In the genomic region with DNA sequence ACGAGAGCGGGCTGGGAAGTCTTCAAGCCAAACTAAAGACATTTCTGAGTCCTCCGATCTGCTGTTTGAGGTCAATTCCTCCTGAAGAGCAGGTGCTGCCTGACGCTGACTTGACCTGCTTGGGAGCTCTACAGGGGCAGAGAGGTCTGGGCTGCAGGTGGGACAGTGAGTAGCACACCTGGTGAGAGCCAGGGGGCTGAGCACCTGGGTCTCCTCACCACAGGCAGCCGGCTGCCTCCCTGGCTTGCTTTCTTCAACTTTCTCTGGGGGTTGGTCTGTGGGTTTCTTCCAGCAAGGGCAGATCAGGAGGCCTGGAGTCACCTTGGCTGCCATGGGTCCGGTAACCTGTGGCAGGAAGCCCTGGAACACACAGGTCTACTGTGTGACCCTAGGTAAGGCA, we compare ENCODE assay signal across 20 cellular contexts.
"Had no signal": no experiment of that assay in that cellular context is flagged by ENCODE, and none has a peak within 500 bp of the region (broad histone marks: within the 10 kb centered on the region; RNA-seq: fewer than 3 reads in every experiment).

No MANE protein-coding gene starts in this region.

- H3K9me3 Mint-ChIP-seq: activated naive CD8-positive, alpha-beta T cell treated with anti-CD3 and anti-CD28 coated beads, Interleukin-2, amount 10 ng/mL, durations not matched to agents 7 days and 5 days; nephron; stimulated activated naive CD8-positive, alpha-beta T cell treated with anti-CD3 and anti-CD28 coated beads, Interleukin-15, Interleukin-2, amounts not matched to agents 100 ng/mL and 50 ng/mL, for 24 hours; T-helper 2 cell treated with Interferon-gamma antibody and Interleukin-4, amounts not matched to agents 5 μg/mL and 100 μg/mL, for 36 hours had no signal

- ATAC-seq: left cardiac atrium, pancreas, psoas muscle, SK-N-SH treated with all-trans-retinoic acid at 6 μM for 48 hours had no signal

- H3K4me1 Mint-ChIP-seq: activated naive CD8-positive, alpha-beta T cell treated with anti-CD3 and anti-CD28 coated beads, Interleukin-2, amount 10 ng/mL, durations not matched to agents 7 days and 5 days; nephron had no signal

- DNase-seq: activated CD4-positive, alpha-beta T cell treated with anti-CD3 and anti-CD28 coated beads for 1 hour; activated CD4-positive, alpha-beta T cell treated with anti-CD3 and anti-CD28 coated beads, Interleukin-2, amount 50 U/mL, for 4 hours; activated naive CD8-positive, alpha-beta T cell treated with anti-CD3 and anti-CD28 coated beads, Interleukin-2, amount 10 ng/mL, durations not matched to agents 7 days and 5 days; activated T-cell treated with anti-CD3 and anti-CD28 coated beads for 4 hours; amygdala; colonic mucosa; dorsolateral prefrontal cortex; heart left ventricle; left cardiac atrium; pancreas; psoas muscle; stimulated activated CD4-positive, alpha-beta T cell treated with anti-CD3 and anti-CD28 coated beads, Interleukin-4, amount 100 ng/mL, for 4 hours; tibial artery; WERI-Rb-1 had no signal

- H3K4me3 Mint-ChIP-seq: activated naive CD8-positive, alpha-beta T cell treated with anti-CD3 and anti-CD28 coated beads, Interleukin-2, amount 10 ng/mL, durations not matched to agents 7 days and 5 days; nephron; stimulated activated naive CD8-positive, alpha-beta T cell treated with anti-CD3 and anti-CD28 coated beads, Interleukin-15, Interleukin-2, amounts not matched to agents 100 ng/mL and 50 ng/mL, for 24 hours; T-helper 2 cell treated with Interferon-gamma antibody and Interleukin-4, amounts not matched to agents 5 μg/mL and 100 μg/mL, for 36 hours had no signal

- FAIRE-seq: bronchial epithelial cell, islet of Langerhans, pancreas had no signal

- H3K27ac Mint-ChIP-seq: activated naive CD8-positive, alpha-beta T cell treated with anti-CD3 and anti-CD28 coated beads, Interleukin-2, amount 10 ng/mL, durations not matched to agents 7 days and 5 days; nephron; stimulated activated naive CD8-positive, alpha-beta T cell treated with anti-CD3 and anti-CD28 coated beads, Interleukin-15, Interleukin-2, amounts not matched to agents 100 ng/mL and 50 ng/mL, for 24 hours; T-helper 2 cell treated with Interferon-gamma antibody and Interleukin-4, amounts not matched to agents 5 μg/mL and 100 μg/mL, for 36 hours had no signal

- H3K27me3 Mint-ChIP-seq: activated naive CD8-positive, alpha-beta T cell treated with anti-CD3 and anti-CD28 coated beads, Interleukin-2, amount 10 ng/mL, durations not matched to agents 7 days and 5 days; stimulated activated naive CD8-positive, alpha-beta T cell treated with anti-CD3 and anti-CD28 coated beads, Interleukin-15, Interleukin-2, amounts not matched to agents 100 ng/mL and 50 ng/mL, for 24 hours had no signal
